9 cellular contexts compared by ENCODE assay signal in the genomic region with DNA sequence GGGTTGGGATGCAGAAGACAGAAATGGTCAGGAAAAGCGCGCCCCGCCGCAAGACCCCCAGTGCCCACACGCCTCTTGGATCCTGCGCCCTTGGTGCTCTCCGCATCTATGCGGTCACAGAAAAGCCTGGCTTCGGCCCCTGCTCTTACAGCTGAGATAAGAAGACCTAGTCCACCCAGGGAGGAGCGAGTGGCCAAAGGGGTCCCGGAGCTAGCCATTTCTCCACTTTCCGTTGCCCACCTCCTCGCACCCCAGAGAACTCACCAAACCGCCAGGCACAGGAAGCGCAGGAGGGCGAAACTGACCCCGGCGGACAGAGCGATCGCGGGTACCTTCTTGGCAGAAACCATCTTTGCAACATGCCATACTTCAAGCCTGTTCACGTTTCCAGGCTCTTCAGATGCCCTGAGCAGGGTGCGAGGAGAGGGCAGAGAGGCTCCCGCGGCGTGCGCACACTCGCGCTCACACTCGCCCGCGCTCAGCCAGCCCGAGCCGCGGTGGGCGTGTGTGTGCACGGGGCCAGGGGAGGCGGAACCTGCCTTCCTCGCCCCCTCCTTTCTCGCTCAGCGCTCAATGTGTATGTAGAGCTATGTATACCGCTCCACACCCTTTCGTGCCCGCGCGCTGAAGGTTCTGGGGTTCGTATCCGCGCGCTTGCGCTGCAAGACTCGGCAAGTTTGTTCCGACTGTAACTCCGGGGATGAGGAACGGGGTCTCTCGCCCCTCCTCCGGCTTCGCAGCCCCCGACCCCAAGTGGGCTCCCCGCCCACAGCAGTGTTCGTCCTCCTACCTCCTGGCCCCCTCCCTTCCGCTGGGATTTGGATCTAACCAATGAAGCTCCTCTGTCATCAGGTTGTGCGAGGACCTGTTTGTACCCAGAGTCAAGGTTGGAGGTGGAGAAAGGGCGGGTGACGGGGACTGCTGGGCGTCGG. TPM values are rescaled to one million over a fixed set of nuclear protein-coding genes. Genes with fewer than 3 reads are reported as not detected.
DNase-seq lines count a peak whose midpoint lies in the region; ATAC-seq and TF ChIP-seq lines count a peak whose summit lies in the region.
"Had no signal": no experiment of that assay in that cellular context is flagged by ENCODE, and none has a peak within 500 bp of the region (broad histone marks: within the 10 kb centered on the region; RNA-seq: fewer than 3 reads in every experiment).

A gene (minus strand): TSS at position 507 of the 932 bp plus-strand sequence. CDS start 157 bp downstream, at position 350.

- no peaks in the 10 kb centered on the region for H4K20me1 ChIP-seq in SK-N-SH (ENCODE audit: insufficient read depth)

- no peak for TF ChIP-seq RAD21 in SK-N-SH (IDR thresholded peaks at IDR 0.05; ENCODE audit: low read length)

- 18% methylated on average over 40 of the region's 67 CpGs for WGBS in SK-N-SH (ENCODE audit: low lambda C conversion rate)
- WGBS in thymus = 4% methylated on average over 67 of the region's 67 CpGs

- no peaks in the 10 kb centered on the region for H3K36me3 ChIP-seq in SK-N-SH (replicated peaks in 1 of 2; ENCODE audit: control insufficient read depth in 1 of 2, insufficient read depth in 2 of 2, low read length in 1 of 2)
- no peaks in the 10 kb centered on the region for H3K36me3 ChIP-seq in thymus (ENCODE audit: control insufficient read depth, insufficient read depth)

- no peak within 1 kb of the TSS; the same call in 1 of the 2 replicates for H2AFZ ChIP-seq in SK-N-SH (ENCODE audit: low read depth)

- H3K27me3 ChIP-seq in SK-N-SH (ENCODE audit: insufficient read depth) (peaks cover 44% of the 10 kb centered on the region), thymus (ENCODE audit: control insufficient read depth, insufficient read depth) (peaks cover 18% of the 10 kb centered on the region)

- CTCF ChIA-PET in SK-N-SH (lab: Yijun Ruan, JAX) = no interaction called here

- H3K9me3 ChIP-seq in SK-N-SH = no peaks in the 10 kb centered on the region
- H3K9me3 ChIP-seq in thymus (ENCODE audit: control insufficient read depth) = no peaks in the 10 kb centered on the region

- POLR2A ChIA-PET in SK-N-SH (lab: Yijun Ruan, JAX) = no interaction called here

- peak within 1 kb of the TSS; percentile 69 for H3K4me2 ChIP-seq in SK-N-SH

- in situ Hi-C loops in ACHN (cut with HindIII; ENCODE audit: low pct_ligation_motif_present, low pct_unique_long_range_greater_than_20kb, low sequenced_read_pairs) = no loop called here

- H3K4me1 ChIP-seq in SK-N-SH (ENCODE audit: control insufficient read depth in 1 of 2, insufficient read depth in 2 of 2, low read depth in 1 of 2, low read length in 1 of 2) (no peaks in the 10 kb centered on the region; a peak in 1 of 4 replicates), thymus (ENCODE audit: control insufficient read depth, insufficient read depth, low read length) (no peaks in the 10 kb centered on the region)

- no peak for TF ChIP-seq CTCF in SK-N-SH (IDR thresholded peaks at IDR 0.05)

- ATAC-seq in SK-N-SH treated with all-trans-retinoic acid at 6 μM for 48 hours (no peak; the same call in 2 of the 3 replicates), GM21515 (IDR thresholded peaks at IDR 0.05; ENCODE audit: unreplicated experiment) (no peak)

- H3K4me3 ChIP-seq in SK-N-SH (ENCODE audit: low read depth in 2 of 2, low read length in 1 of 2) (peak within 1 kb of the TSS in 1 of 2 experiments; percentile 41; a peak in 2 of 4 replicates), thymus (ENCODE audit: low read length) (peak within 1 kb of the TSS; percentile 13)

- H3K9ac ChIP-seq in SK-N-SH = no peak within 1 kb of the TSS

- no peak for DNase-seq in SK-N-SH
- DNase-seq in astrocyte of the hippocampus (ENCODE audit: low read depth, low spot score) = peak; percentile 39
- peak; percentile 61 for DNase-seq in islet precursor cell
- DNase-seq in ACHN = no peak
- DNase-seq in DMS153 (lab: John Stamatoyannopoulos, UW) = no peak

- no peaks in the 10 kb centered on the region for H3K9me2 ChIP-seq in SK-N-SH

- no peaks in the 10 kb centered on the region for H3F3A ChIP-seq in SK-N-SH (replicated peaks; ENCODE audit: insufficient read depth)

- TF ChIP-seq EP300 in SK-N-SH (IDR thresholded peaks at IDR 0.05; ENCODE audit: borderline replicate concordance in 1 of 2, low read depth in 1 of 2, low read length in 1 of 2) = no peak

- H3K79me2 ChIP-seq in SK-N-SH (ENCODE audit: insufficient read depth) = no peaks in the 10 kb centered on the region

- no peak within 1 kb of the TSS for H3K27ac ChIP-seq in SK-N-SH (ENCODE audit: low read depth in 2 of 2, low read length in 1 of 2)
- no peak within 1 kb of the TSS for H3K27ac ChIP-seq in thymus (ENCODE audit: low read depth)

TF ChIP-seq in SK-N-SH, 30 proteins besides CTCF, POLR2A, EP300 and RAD21 (continues in another document):
- TF ChIP-seq RFX5 (IDR thresholded peaks at IDR 0.05; ENCODE audit: low read length) = no peak
- TF ChIP-seq, protein P1, sequence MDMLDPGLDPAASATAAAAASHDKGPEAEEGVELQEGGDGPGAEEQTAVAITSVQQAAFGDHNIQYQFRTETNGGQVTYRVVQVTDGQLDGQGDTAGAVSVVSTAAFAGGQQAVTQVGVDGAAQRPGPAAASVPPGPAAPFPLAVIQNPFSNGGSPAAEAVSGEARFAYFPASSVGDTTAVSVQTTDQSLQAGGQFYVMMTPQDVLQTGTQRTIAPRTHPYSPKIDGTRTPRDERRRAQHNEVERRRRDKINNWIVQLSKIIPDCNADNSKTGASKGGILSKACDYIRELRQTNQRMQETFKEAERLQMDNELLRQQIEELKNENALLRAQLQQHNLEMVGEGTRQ (IDR thresholded peaks at IDR 0.05; ENCODE audit: borderline replicate concordance, low read depth, low read length) = no peak
- TF ChIP-seq, protein P2, sequence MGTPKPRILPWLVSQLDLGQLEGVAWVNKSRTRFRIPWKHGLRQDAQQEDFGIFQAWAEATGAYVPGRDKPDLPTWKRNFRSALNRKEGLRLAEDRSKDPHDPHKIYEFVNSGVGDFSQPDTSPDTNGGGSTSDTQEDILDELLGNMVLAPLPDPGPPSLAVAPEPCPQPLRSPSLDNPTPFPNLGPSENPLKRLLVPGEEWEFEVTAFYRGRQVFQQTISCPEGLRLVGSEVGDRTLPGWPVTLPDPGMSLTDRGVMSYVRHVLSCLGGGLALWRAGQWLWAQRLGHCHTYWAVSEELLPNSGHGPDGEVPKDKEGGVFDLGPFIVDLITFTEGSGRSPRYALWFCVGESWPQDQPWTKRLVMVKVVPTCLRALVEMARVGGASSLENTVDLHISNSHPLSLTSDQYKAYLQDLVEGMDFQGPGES (IDR thresholded peaks at IDR 0.05; ENCODE audit: low read depth, low read length) = no peak
- TF ChIP-seq RXRA (IDR thresholded peaks at IDR 0.05; ENCODE audit: borderline replicate concordance, low read depth) = no peak
- no peak for TF ChIP-seq GATA2 (CRISPR knock-in tag; IDR thresholded peaks at IDR 0.05)
- no peak for TF ChIP-seq FOXJ3 (CRISPR knock-in tag; IDR thresholded peaks at IDR 0.05)
- no peak for TF ChIP-seq FOXM1 (IDR thresholded peaks at IDR 0.05; ENCODE audit: low read depth)
- TF ChIP-seq ELF1 (IDR thresholded peaks at IDR 0.05) = no peak
- TF ChIP-seq, protein P3, sequence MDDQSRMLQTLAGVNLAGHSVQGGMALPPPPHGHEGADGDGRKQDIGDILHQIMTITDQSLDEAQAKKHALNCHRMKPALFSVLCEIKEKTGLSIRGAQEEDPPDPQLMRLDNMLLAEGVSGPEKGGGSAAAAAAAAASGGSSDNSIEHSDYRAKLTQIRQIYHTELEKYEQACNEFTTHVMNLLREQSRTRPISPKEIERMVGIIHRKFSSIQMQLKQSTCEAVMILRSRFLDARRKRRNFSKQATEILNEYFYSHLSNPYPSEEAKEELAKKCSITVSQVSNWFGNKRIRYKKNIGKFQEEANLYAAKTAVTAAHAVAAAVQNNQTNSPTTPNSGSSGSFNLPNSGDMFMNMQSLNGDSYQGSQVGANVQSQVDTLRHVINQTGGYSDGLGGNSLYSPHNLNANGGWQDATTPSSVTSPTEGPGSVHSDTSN (IDR thresholded peaks at IDR 0.05) = no peak

TF ChIP-seq in SK-N-SH treated with all-trans-retinoic acid at 6 μM for 48 hours, 23 proteins besides CTCF, POLR2A, EP300 and RAD21:
- TF ChIP-seq PPARA (CRISPR knock-in tag; IDR thresholded peaks at IDR 0.05; ENCODE audit: borderline replicate concordance) (no peak), ZNF8 (CRISPR knock-in tag; IDR thresholded peaks at IDR 0.05) (no peak), GLIS3 (CRISPR knock-in tag; IDR thresholded peaks at IDR 0.05) (no peak), ZNF70 (CRISPR knock-in tag; IDR thresholded peaks at IDR 0.05) (no peak)

RNA-seq across cellular contexts. Expression of the gene that starts here (rescaled TPM):
- polyA plus RNA-seq in SK-N-SH (2012; rRNA removed) (not detected in 2 replicates), thymus (0.23 TPM)
- polyA plus RNA-seq in SK-N-SH (2012; cell fraction: cytosol; rRNA removed) = not detected in 2 replicates
- not detected in 2 replicates for polyA plus RNA-seq in SK-N-SH (2012; cell fraction: nucleus; rRNA removed)
- polyA plus RNA-seq: BJ had no signal

Comparison
In these comparisons a context has a peak if more than half of its experiments do, and no peak if none do; other contexts are left out.
1. DNase-seq: peak in astrocyte of the hippocampus (single experiment) and islet precursor cell (single experiment); none in SK-N-SH (single experiment), ACHN (single experiment) and DMS153 (single experiment).